Comparison of ENCODE assay signal across 11 cellular contexts in the genomic region with DNA sequence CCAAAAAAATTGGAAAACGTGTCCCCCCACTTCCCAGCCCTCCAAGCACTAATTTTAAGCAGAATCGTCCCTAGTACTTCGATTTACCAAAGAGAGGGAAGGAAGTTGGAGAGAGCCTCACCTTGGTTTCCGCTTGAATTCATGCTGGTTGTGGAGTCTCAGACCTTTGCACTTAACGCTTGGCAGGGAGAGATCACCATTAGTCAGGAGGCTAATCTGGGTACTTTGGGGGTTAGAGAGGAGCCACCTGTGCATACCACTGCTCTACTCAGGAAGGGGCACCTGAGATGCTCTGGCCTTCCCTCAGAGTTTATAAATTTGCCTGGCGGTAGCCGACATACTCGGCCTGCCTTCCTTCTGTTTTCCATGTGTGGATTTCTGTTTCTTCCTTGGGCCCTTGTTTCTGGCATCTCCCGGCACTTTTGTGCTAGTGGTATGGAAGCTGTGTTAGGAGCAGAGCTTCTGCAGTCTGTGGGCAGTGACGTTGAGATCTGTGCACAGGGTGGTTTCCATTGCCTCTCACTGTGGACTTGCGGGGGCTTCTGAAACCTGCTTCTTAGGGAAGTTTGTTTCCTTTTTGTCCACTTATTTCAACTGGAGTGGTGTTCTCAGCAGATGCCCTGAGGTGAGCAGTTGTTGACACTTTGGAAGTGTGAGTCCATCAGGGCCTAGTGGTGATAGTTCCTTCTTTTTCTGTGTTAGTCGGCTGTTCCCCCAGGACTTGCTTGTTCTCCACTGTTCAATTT.
DNase-seq lines count a peak whose midpoint lies in the region; ATAC-seq, FAIRE-seq and TF ChIP-seq lines count a peak whose summit lies in the region.
"Had no signal": no experiment of that assay in that cellular context is flagged by ENCODE, and none has a peak within 500 bp of the region (broad histone marks: within the 10 kb centered on the region; RNA-seq: fewer than 3 reads in every experiment).

No MANE protein-coding gene starts in this region.

- RAD21 ChIA-PET in GM12878 (lab: Charles Lee; ENCODE audit: unreplicated experiment) = interaction anchor here (0.8 to 2.7 kb wide), 11 partner anchors 12 to 224 kb away, joined by 3 to 17 read pairs (median 3); a partner anchor contains a TSS

- in situ Hi-C loops in GM12878 (cut with MboI) = loop anchor here (5.0 kb wide), 2 partner anchors 133 to 223 kb away; no protein-coding TSS in a partner anchor

- H3K9me3 ChIP-seq in DND-41 (ENCODE audit: insufficient read depth, low read length, severe bottlenecking) (no peaks in the 10 kb centered on the region), GM12878 (replicated peaks; ENCODE audit: control insufficient read depth, insufficient read depth, low read length) (no peaks in the 10 kb centered on the region)
- H3K9me3 ChIP-seq: sigmoid colon had no signal

- 24% methylated on average over 12 of the region's 12 CpGs for WGBS in GM12878 (ENCODE audit: insufficient coverage, insufficient replicate concordance, low lambda C conversion rate, missing lambda C conversion rate)

- H3K79me2 ChIP-seq in DND-41 (ENCODE audit: insufficient read depth, low read length) (peaks cover 99% of the 10 kb centered on the region), GM12878 (ENCODE audit: control insufficient read depth, insufficient read depth, low read length) (peaks cover 77% of the 10 kb centered on the region)

- intact Hi-C loops in GM12878 (cut with micrococcal nuclease; ENCODE audit: unreplicated experiment) = loop anchor here (2.0 kb wide), 1 partner anchor 48 kb away; no protein-coding TSS in a partner anchor

- H3K4me2 ChIP-seq in DND-41 (ENCODE audit: insufficient read depth, low read length) = no peak overlapping the region
- peak overlapping the region; percentile 47 for H3K4me2 ChIP-seq in GM12878 (ENCODE audit: control insufficient read depth, insufficient read depth)

- no peak for DNase-seq in DND-41
- no peak for DNase-seq in GM12878 (ENCODE audit: low read depth, low spot score)
- DNase-seq in NCI-H526 (lab: John Stamatoyannopoulos, UW) = no peak
- no peak for DNase-seq in retina
- no peak for DNase-seq in HT-29 (ENCODE audit: low spot score)
- DNase-seq: central memory CD4-positive, alpha-beta T cell; MM.1S; sigmoid colon had no signal

- POLR2A ChIA-PET in GM12878 (lab: Charles Lee) = interaction anchor here (0.6 to 2.9 kb wide), 6 partner anchors 48 to 135 kb away, joined by 4 to 15 read pairs (median 6); a partner anchor contains a TSS

- H3K4me3 ChIP-seq in DND-41 (ENCODE audit: low read depth in 1 of 2, low read length in 2 of 2) (no peak overlapping the region), GM12878 (peak overlapping the region; percentile 31; the same call in 1 of the 2 replicates)
- H3K4me3 ChIP-seq: sigmoid colon had no signal

- H3K9ac ChIP-seq in DND-41 (ENCODE audit: low read depth, low read length) = no peak overlapping the region
- peak overlapping the region; percentile 37 for H3K9ac ChIP-seq in GM12878 (ENCODE audit: control insufficient read depth, insufficient read depth, low read length)

- TF ChIP-seq CTCF in DND-41 (IDR thresholded peaks at IDR 0.05; ENCODE audit: borderline replicate concordance, extremely low read depth, low read length, poor library complexity, severe bottlenecking) (no peak), GM12878 (IDR thresholded peaks at IDR 0.05 in 2 of 3, conservative IDR thresholded peaks at IDR 0.05 in 1 of 3; ENCODE audit: control insufficient read depth in 2 of 3, extremely low read depth in 1 of 3, insufficient read depth in 1 of 3, low read depth in 3 of 3, low read length in 3 of 3) (no peak)

- peaks cover 64% of the 10 kb centered on the region for H3K4me1 ChIP-seq in DND-41 (ENCODE audit: insufficient read depth, low read length)
- peaks cover 51% of the 10 kb centered on the region for H3K4me1 ChIP-seq in GM12878 (ENCODE audit: control insufficient read depth, insufficient read depth, low read length)

- no peak for TF ChIP-seq POLR2A in GM12878 (IDR thresholded peaks at IDR 0.05; ENCODE audit: low read depth, low read length)

- H4K20me1 ChIP-seq in DND-41 (ENCODE audit: insufficient read depth, low read length) = peaks cover 75% of the 10 kb centered on the region
- peaks cover 17% of the 10 kb centered on the region for H4K20me1 ChIP-seq in GM12878 (ENCODE audit: control insufficient read depth, insufficient read depth)

- no peak for TF ChIP-seq RAD21 in GM12878 (IDR thresholded peaks at IDR 0.05; ENCODE audit: insufficient read depth, low read depth, low read length)

- no peaks in the 10 kb centered on the region for H3K27me3 ChIP-seq in DND-41 (ENCODE audit: insufficient read depth, low read length, poor library complexity)
- H3K27me3 ChIP-seq in GM12878 (replicated peaks in 1 of 2; ENCODE audit: control insufficient read depth in 2 of 2, insufficient read depth in 2 of 2, low read length in 1 of 2) = no peaks in the 10 kb centered on the region
- H3K27me3 ChIP-seq: sigmoid colon had no signal

- TF ChIP-seq EP300 in GM12878 (IDR thresholded peaks at IDR 0.05; ENCODE audit: borderline replicate concordance in 1 of 2, control insufficient read depth in 1 of 2, low read depth in 2 of 2, low read length in 2 of 2) = no peak

- CTCF ChIA-PET in GM12878 (lab: Yijun Ruan, JAX) = interaction anchor here (0.7 to 2.3 kb wide), 10 partner anchors 14 to 137 kb away, joined by 3 to 9 read pairs (median 4); no protein-coding TSS in a partner anchor

- H2AFZ ChIP-seq in DND-41 (ENCODE audit: low read depth, low read length) = no peak overlapping the region
- no peak overlapping the region for H2AFZ ChIP-seq in GM12878 (ENCODE audit: control insufficient read depth, low read depth, low read length)

- SMC1A ChIA-PET in GM12878 (lab: Charles Lee; ENCODE audit: uncharacterized antibody, unreplicated experiment) = interaction anchor here (0.9 to 5.5 kb wide), 22 partner anchors 21 to 216 kb away, joined by 3 to 48 read pairs (median 4); no protein-coding TSS in a partner anchor

- no peak for FAIRE-seq in GM12878 (lab: Jason Lieb, UNC)

- no peak for ATAC-seq in DND-41 (ENCODE audit: insufficient read depth, low read depth)
- ATAC-seq in GM18909 (IDR thresholded peaks at IDR 0.05; ENCODE audit: poor library complexity, unreplicated experiment) = peak; percentile 60
- ATAC-seq in HG02973 (IDR thresholded peaks at IDR 0.05; ENCODE audit: unreplicated experiment) = peak; percentile 67
- peak; percentile 79 for ATAC-seq in GM12878
- no peak for ATAC-seq in GM19324 (IDR thresholded peaks at IDR 0.05; ENCODE audit: low FRiP score, unreplicated experiment)

- BruUV-seq in GM12878 (replicated peaks; lab: Mats Ljungman, UMichigan) = no TSS peak

- H3K27ac ChIP-seq in DND-41 (ENCODE audit: low read length) = peak overlapping the region; percentile 70
- peak overlapping the region; percentile 60 for H3K27ac ChIP-seq in GM12878 (ENCODE audit: control insufficient read depth, insufficient read depth)
- H3K27ac ChIP-seq: sigmoid colon had no signal

- peaks cover 96% of the 10 kb centered on the region for H3K36me3 ChIP-seq in DND-41 (ENCODE audit: insufficient read depth, low read length)
- peaks cover 9 to 23% of the 10 kb centered on the region in 2 experiments for H3K36me3 ChIP-seq in GM12878 (ENCODE audit: control insufficient read depth in 2 of 2, insufficient read depth in 2 of 2, low read length in 1 of 2)
- H3K36me3 ChIP-seq: sigmoid colon had no signal

TF ChIP-seq in GM12878, 131 proteins besides CTCF, POLR2A, EP300 and RAD21 (continues in another document):
- TF ChIP-seq HDGF (IDR thresholded peaks at IDR 0.05) = no peak
- TF ChIP-seq IKZF2 (IDR thresholded peaks at IDR 0.05) = peak; percentile 88 to 90
- TF ChIP-seq POU2F2 (IDR thresholded peaks at IDR 0.05; ENCODE audit: borderline replicate concordance, low read depth, low read length) = no peak
- TF ChIP-seq BCL11A (IDR thresholded peaks at IDR 0.05; ENCODE audit: low read depth, low read length) = 0 out of 2 replicates have a peak, but pooled peaks have one; percentile 55
- TF ChIP-seq PML (IDR thresholded peaks at IDR 0.05; ENCODE audit: low read length) = peak; percentile 36; the same call in 1 of the 2 replicates
- TF ChIP-seq, protein P1, sequence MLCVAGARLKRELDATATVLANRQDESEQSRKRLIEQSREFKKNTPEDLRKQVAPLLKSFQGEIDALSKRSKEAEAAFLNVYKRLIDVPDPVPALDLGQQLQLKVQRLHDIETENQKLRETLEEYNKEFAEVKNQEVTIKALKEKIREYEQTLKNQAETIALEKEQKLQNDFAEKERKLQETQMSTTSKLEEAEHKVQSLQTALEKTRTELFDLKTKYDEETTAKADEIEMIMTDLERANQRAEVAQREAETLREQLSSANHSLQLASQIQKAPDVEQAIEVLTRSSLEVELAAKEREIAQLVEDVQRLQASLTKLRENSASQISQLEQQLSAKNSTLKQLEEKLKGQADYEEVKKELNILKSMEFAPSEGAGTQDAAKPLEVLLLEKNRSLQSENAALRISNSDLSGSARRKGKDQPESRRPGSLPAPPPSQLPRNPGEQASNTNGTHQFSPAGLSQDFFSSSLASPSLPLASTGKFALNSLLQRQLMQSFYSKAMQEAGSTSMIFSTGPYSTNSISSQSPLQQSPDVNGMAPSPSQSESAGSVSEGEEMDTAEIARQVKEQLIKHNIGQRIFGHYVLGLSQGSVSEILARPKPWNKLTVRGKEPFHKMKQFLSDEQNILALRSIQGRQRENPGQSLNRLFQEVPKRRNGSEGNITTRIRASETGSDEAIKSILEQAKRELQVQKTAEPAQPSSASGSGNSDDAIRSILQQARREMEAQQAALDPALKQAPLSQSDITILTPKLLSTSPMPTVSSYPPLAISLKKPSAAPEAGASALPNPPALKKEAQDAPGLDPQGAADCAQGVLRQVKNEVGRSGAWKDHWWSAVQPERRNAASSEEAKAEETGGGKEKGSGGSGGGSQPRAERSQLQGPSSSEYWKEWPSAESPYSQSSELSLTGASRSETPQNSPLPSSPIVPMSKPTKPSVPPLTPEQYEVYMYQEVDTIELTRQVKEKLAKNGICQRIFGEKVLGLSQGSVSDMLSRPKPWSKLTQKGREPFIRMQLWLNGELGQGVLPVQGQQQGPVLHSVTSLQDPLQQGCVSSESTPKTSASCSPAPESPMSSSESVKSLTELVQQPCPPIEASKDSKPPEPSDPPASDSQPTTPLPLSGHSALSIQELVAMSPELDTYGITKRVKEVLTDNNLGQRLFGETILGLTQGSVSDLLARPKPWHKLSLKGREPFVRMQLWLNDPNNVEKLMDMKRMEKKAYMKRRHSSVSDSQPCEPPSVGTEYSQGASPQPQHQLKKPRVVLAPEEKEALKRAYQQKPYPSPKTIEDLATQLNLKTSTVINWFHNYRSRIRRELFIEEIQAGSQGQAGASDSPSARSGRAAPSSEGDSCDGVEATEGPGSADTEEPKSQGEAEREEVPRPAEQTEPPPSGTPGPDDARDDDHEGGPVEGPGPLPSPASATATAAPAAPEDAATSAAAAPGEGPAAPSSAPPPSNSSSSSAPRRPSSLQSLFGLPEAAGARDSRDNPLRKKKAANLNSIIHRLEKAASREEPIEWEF (IDR thresholded peaks at IDR 0.05; ENCODE audit: insufficient replicate concordance, low read depth, low read length) = no peak
- 0 out of 2 replicates have a peak, but pooled peaks have one; percentile 47 for TF ChIP-seq DPF2 (IDR thresholded peaks at IDR 0.05)
- TF ChIP-seq SMAD1 (IDR thresholded peaks at IDR 0.05; ENCODE audit: low read depth, partially characterized antibody) = no peak
- TF ChIP-seq ATF7 (IDR thresholded peaks at IDR 0.05; ENCODE audit: low read depth) = no peak

Comparison
In these comparisons a context has a peak if more than half of its experiments do, and no peak if none do; other contexts are left out.
1. ATAC-seq: peak in GM18909 (single experiment), HG02973 (single experiment) and GM12878 (single experiment); none in DND-41 (single experiment) and GM19324 (single experiment).